17 cellular contexts compared by ENCODE assay signal in the genomic region with DNA sequence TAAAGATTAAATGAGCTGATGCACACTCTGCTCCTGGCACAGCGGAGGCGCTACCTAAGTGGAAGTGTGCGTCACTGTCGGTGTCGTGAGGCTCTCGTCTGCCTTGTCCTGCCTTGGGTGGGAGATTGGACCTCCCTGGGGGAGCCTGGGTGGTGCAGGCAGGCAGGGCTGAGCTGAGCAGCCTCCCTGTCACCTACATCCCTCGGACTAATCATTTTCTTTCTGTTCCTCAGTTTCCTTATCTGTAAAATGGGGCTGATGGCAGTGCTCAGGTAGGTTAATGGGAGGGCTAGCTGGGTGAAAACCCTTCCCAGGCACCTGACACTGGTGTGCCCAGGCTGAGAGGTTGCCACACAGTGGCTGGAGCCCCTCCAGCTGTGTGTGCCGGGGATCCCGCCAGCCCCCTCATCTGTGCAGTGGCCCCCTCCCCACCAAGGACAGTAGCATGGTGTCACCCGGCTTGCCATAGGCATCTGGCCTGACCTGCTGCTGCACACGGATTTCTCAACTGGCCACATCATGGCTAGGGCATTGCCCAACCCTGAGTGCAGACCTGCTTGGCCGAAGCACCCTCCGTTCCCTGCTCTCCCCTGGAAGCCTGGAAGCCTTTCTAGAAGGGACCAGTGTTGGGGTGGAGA. TPM values are rescaled to one million over a fixed set of nuclear protein-coding genes. Genes with fewer than 3 reads are reported as not detected.
A peak's percentile ranks its signal among the peaks of the same experiment; 100 is the strongest.
DNase-seq lines count a peak whose midpoint lies in the region; ATAC-seq and TF ChIP-seq lines count a peak whose summit lies in the region.
"Had no signal": no experiment of that assay in that cellular context is flagged by ENCODE, and none has a peak within 500 bp of the region (broad histone marks: within the 10 kb centered on the region; RNA-seq: fewer than 3 reads in every experiment).

No MANE protein-coding gene starts in this region.

- peak overlapping the region; percentile 59 for H3K27ac Mint-ChIP-seq in T-helper 1 cell treated with Interleukin-12 subunit alpha and Interleukin-12 subunit beta and Interleukin-4 antibody, amounts not matched to agents 30 μg/mL and 1 μg/mL, for 36 hours
- H3K27ac Mint-ChIP-seq in CD8-positive, alpha-beta T cell: peak overlapping the region; percentile 98
- H3K27ac Mint-ChIP-seq in activated naive CD4-positive, alpha-beta T cell treated with anti-CD3 and anti-CD28 coated beads, Interleukin-2, amount 50 U/mL, for 72 hours: peak overlapping the region; percentile 22 to 98
- H3K27ac Mint-ChIP-seq in naive thymus-derived CD8-positive, alpha-beta T cell: peak overlapping the region; percentile 90 to 99 (median 97)

- no peak overlapping the region for H3K4me3 ChIP-seq in CD8-positive, alpha-beta T cell (ENCODE audit: low read depth, low read length)
- H3K4me3 ChIP-seq in WERI-Rb-1 (ENCODE audit: low read depth, low read length): no peak overlapping the region
- H3K4me3 ChIP-seq: A549, body of pancreas had no signal

- DNase-seq in T-helper 1 cell (no peak), WERI-Rb-1 (no peak)
- DNase-seq in CD8-positive, alpha-beta T cell: peak in 1 of 7 experiments; percentile 41
- DNase-seq in activated naive CD4-positive, alpha-beta T cell treated with anti-CD3 and anti-CD28 coated beads, Interleukin-2, amount 50 U/mL, for 72 hours (ENCODE audit: low spot score in 2 of 2): no peak
- DNase-seq in naive thymus-derived CD8-positive, alpha-beta T cell: peak in 1 of 10 donors; percentile 51
- DNase-seq: body of pancreas, Karpas-422, mammary epithelial cell, NCI-H187 treated with DMSO at 0.1 percent for 48 hours, NCI-H748 treated with DMSO at 0.1 percent for 48 hours, nucleus accumbens, SHP77 had no signal

- peaks cover 74% of the 10 kb centered on the region for H3K4me1 Mint-ChIP-seq in T-helper 1 cell treated with Interleukin-12 subunit alpha and Interleukin-12 subunit beta and Interleukin-4 antibody, amounts not matched to agents 30 μg/mL and 1 μg/mL, for 36 hours (ENCODE audit: low read depth)
- H3K4me1 Mint-ChIP-seq in CD8-positive, alpha-beta T cell (ENCODE audit: low read depth): peaks cover 87% of the 10 kb centered on the region
- peaks cover 52 to 98% (median 88%) of the 10 kb centered on the region in 4 donors for H3K4me1 Mint-ChIP-seq in naive thymus-derived CD8-positive, alpha-beta T cell

- CTCF ChIA-PET in CD8-positive, alpha-beta T cell (lab: Charles Lee): interaction anchor here (1.2 to 16.4 kb wide), 4 partner anchors 8 to 395 kb away, joined by 5 to 155 read pairs (median 12); a partner anchor contains a TSS

- H3K36me3 ChIP-seq in CD8-positive, alpha-beta T cell (ENCODE audit: insufficient read depth, low read length): peaks cover 5% of the 10 kb centered on the region
- H3K36me3 ChIP-seq in WERI-Rb-1: no peaks in the 10 kb centered on the region

- H3K36me3 Mint-ChIP-seq in T-helper 1 cell treated with Interleukin-12 subunit alpha and Interleukin-12 subunit beta and Interleukin-4 antibody, amounts not matched to agents 30 μg/mL and 1 μg/mL, for 36 hours (ENCODE audit: low read depth): peaks cover 31% of the 10 kb centered on the region
- peaks cover 33% of the 10 kb centered on the region for H3K36me3 Mint-ChIP-seq in CD8-positive, alpha-beta T cell
- peaks cover 20 to 25% of the 10 kb centered on the region in 2 donors for H3K36me3 Mint-ChIP-seq in activated naive CD4-positive, alpha-beta T cell treated with anti-CD3 and anti-CD28 coated beads, Interleukin-2, amount 50 U/mL, for 72 hours
- peaks cover 0 to 4% (median 2%) of the 10 kb centered on the region in 3 donors for H3K36me3 Mint-ChIP-seq in naive thymus-derived CD8-positive, alpha-beta T cell

- TF ChIP-seq CTCF in CD8-positive, alpha-beta T cell (IDR thresholded peaks at IDR 0.05): no peak
- no peak for TF ChIP-seq CTCF in WERI-Rb-1 (IDR thresholded peaks at IDR 0.05; ENCODE audit: low read depth, low read length)

- H3K9me3 Mint-ChIP-seq in T-helper 1 cell treated with Interleukin-12 subunit alpha and Interleukin-12 subunit beta and Interleukin-4 antibody, amounts not matched to agents 30 μg/mL and 1 μg/mL, for 36 hours: no peaks in the 10 kb centered on the region
- no peaks in the 10 kb centered on the region for H3K9me3 Mint-ChIP-seq in CD8-positive, alpha-beta T cell
- no peaks in the 10 kb centered on the region for H3K9me3 Mint-ChIP-seq in activated naive CD4-positive, alpha-beta T cell treated with anti-CD3 and anti-CD28 coated beads, Interleukin-2, amount 50 U/mL, for 72 hours
- H3K9me3 Mint-ChIP-seq in naive thymus-derived CD8-positive, alpha-beta T cell: no peaks in the 10 kb centered on the region

- H3K27me3 ChIP-seq in CD8-positive, alpha-beta T cell (ENCODE audit: insufficient read depth, low read length): no peaks in the 10 kb centered on the region
- no peaks in the 10 kb centered on the region for H3K27me3 ChIP-seq in WERI-Rb-1 (ENCODE audit: insufficient read depth, low read depth, severe bottlenecking)
- H3K27me3 ChIP-seq: body of pancreas had no signal

- no peak for ATAC-seq in CD8-positive, alpha-beta T cell
- no peak for ATAC-seq in activated naive CD4-positive, alpha-beta T cell treated with anti-CD3 and anti-CD28 coated beads, Interleukin-2, amount 50 U/mL, for 72 hours
- peak in 1 of 2 donors; percentile 4 for ATAC-seq in naive thymus-derived CD8-positive, alpha-beta T cell
- no peak for ATAC-seq in GM18870 (IDR thresholded peaks at IDR 0.05; ENCODE audit: unreplicated experiment)
- ATAC-seq in HG03439 (IDR thresholded peaks at IDR 0.05; ENCODE audit: unreplicated experiment): no peak
- ATAC-seq: body of pancreas, HCT116 had no signal

- H3K4me3 Mint-ChIP-seq in T-helper 1 cell treated with Interleukin-12 subunit alpha and Interleukin-12 subunit beta and Interleukin-4 antibody, amounts not matched to agents 30 μg/mL and 1 μg/mL, for 36 hours: no peak overlapping the region
- H3K4me3 Mint-ChIP-seq in CD8-positive, alpha-beta T cell: peak overlapping the region; percentile 97
- H3K4me3 Mint-ChIP-seq in naive thymus-derived CD8-positive, alpha-beta T cell: peak overlapping the region; percentile 90 to 99 (median 95)

- H3K4me1 ChIP-seq in CD8-positive, alpha-beta T cell (ENCODE audit: insufficient read depth, low read length): peaks cover 81% of the 10 kb centered on the region
- H3K4me1 ChIP-seq: A549, body of pancreas had no signal

- no peaks in the 10 kb centered on the region for H3K27me3 Mint-ChIP-seq in T-helper 1 cell treated with Interleukin-12 subunit alpha and Interleukin-12 subunit beta and Interleukin-4 antibody, amounts not matched to agents 30 μg/mL and 1 μg/mL, for 36 hours (ENCODE audit: low read depth)
- H3K27me3 Mint-ChIP-seq in CD8-positive, alpha-beta T cell (ENCODE audit: low read depth): no peaks in the 10 kb centered on the region
- no peaks in the 10 kb centered on the region for H3K27me3 Mint-ChIP-seq in naive thymus-derived CD8-positive, alpha-beta T cell

- no peaks in the 10 kb centered on the region for H3K9me3 ChIP-seq in CD8-positive, alpha-beta T cell (ENCODE audit: low read length)
- no peaks in the 10 kb centered on the region for H3K9me3 ChIP-seq in WERI-Rb-1 (ENCODE audit: severe bottlenecking)
- H3K9me3 ChIP-seq: A549, body of pancreas had no signal

- POLR2A ChIA-PET in CD8-positive, alpha-beta T cell (lab: Charles Lee): interaction anchor here (0.9 to 1.4 kb wide), 2 partner anchors 11 to 14 kb away, joined by 3 to 5 read pairs; no protein-coding TSS in a partner anchor
- POLR2A ChIA-PET in naive thymus-derived CD8-positive, alpha-beta T cell (lab: Charles Lee): interaction anchor here (1.0 to 15.0 kb wide), 2 partner anchors 8 to 13 kb away, joined by 4 to 238 read pairs; no protein-coding TSS in a partner anchor

- no peak overlapping the region for H3K27ac ChIP-seq in CD8-positive, alpha-beta T cell (ENCODE audit: low read depth, low read length)
- no peak overlapping the region for H3K27ac ChIP-seq in WERI-Rb-1
- H3K27ac ChIP-seq: A549, body of pancreas had no signal

- intact Hi-C loops in CD8-positive, alpha-beta T cell (cut with DNase I, micrococcal nuclease): no loop called here

RNA-seq across cellular contexts. Expression of a gene that starts 4.3 kb away (rescaled TPM):
- 100 to 1,000 TPM; 117 to 126 TPM for total RNA-seq in CD8-positive, alpha-beta T cell
- total RNA-seq in activated naive CD4-positive, alpha-beta T cell treated with anti-CD3 and anti-CD28 coated beads, Interleukin-2, amount 50 U/mL, for 72 hours: 100 to 1,000 TPM in 1 of 2 donors, 10 to 100 TPM in 1; 78.5 to 104 TPM
- 100 to 1,000 TPM; 133 to 135 TPM for total RNA-seq in naive thymus-derived CD8-positive, alpha-beta T cell
- polyA plus RNA-seq in naive thymus-derived CD8-positive, alpha-beta T cell: 10 to 100 TPM; 60.1 to 72.8 (median 64.6) TPM
